ENCODE assay signal across 1 cellular context in genomic region chr17:13114601-13115024, GRCh38.
TF ChIP-seq lines count a peak whose summit lies in the region.

No MANE protein-coding gene starts in this region.

TF ChIP-seq in HepG2, 621 proteins besides CTCF, POLR2A, EP300 and RAD21 (continued from another document and continues in another):
- TF ChIP-seq, protein P1, sequence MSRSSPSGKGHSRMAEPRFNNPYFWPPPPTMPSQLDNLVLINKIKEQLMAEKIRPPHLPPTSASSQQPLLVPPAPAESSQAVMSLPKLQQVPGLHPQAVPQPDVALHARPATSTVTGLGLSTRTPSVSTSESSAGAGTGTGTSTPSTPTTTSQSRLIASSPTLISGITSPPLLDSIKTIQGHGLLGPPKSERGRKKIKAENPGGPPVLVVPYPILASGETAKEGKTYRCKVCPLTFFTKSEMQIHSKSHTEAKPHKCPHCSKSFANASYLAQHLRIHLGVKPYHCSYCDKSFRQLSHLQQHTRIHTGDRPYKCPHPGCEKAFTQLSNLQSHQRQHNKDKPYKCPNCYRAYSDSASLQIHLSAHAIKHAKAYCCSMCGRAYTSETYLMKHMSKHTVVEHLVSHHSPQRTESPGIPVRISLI (CRISPR knock-in tag; IDR thresholded peaks at IDR 0.05; ENCODE audit: borderline replicate concordance), result 0 out of 2 replicates have a peak, but pooled peaks have one; percentile 16
- no peak for TF ChIP-seq ZNF354B (CRISPR knock-in tag; IDR thresholded peaks at IDR 0.05)
- 0 out of 2 replicates have a peak, but pooled peaks have one; percentile 11 for TF ChIP-seq BHLHE40 (IDR thresholded peaks at IDR 0.05; ENCODE audit: low read length)
- TF ChIP-seq ZNF12 (CRISPR knock-in tag; IDR thresholded peaks at IDR 0.05), result 0 out of 2 replicates have a peak, but pooled peaks have one; percentile 34
- TF ChIP-seq RXRA (CRISPR knock-in tag; IDR thresholded peaks at IDR 0.05), result peak; percentile 65; the same call in 1 of the 2 replicates
- no peak for TF ChIP-seq DMAP1 (CRISPR knock-in tag; IDR thresholded peaks at IDR 0.05)
- no peak for TF ChIP-seq ZNF563 (CRISPR knock-in tag; IDR thresholded peaks at IDR 0.05)
- TF ChIP-seq MXI1 (IDR thresholded peaks at IDR 0.05; ENCODE audit: borderline replicate concordance, low read depth, low read length), result no peak
- TF ChIP-seq HMG20A (CRISPR knock-in tag; IDR thresholded peaks at IDR 0.05; ENCODE audit: borderline replicate concordance), result no peak
- no peak for TF ChIP-seq REL (CRISPR knock-in tag; conservative IDR thresholded peaks at IDR 0.05)
- no peak for TF ChIP-seq FOSL1 (CRISPR knock-in tag; IDR thresholded peaks at IDR 0.05; ENCODE audit: borderline replicate concordance)
- TF ChIP-seq ARID5B (CRISPR knock-in tag; IDR thresholded peaks at IDR 0.05), result no peak
- no peak for TF ChIP-seq PHB2 (IDR thresholded peaks at IDR 0.05; ENCODE audit: partially characterized antibody)
- TF ChIP-seq, protein P2, sequence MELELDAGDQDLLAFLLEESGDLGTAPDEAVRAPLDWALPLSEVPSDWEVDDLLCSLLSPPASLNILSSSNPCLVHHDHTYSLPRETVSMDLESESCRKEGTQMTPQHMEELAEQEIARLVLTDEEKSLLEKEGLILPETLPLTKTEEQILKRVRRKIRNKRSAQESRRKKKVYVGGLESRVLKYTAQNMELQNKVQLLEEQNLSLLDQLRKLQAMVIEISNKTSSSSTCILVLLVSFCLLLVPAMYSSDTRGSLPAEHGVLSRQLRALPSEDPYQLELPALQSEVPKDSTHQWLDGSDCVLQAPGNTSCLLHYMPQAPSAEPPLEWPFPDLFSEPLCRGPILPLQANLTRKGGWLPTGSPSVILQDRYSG (CRISPR knock-in tag; IDR thresholded peaks at IDR 0.05), result no peak
- no peak for TF ChIP-seq NFE2L2 (IDR thresholded peaks at IDR 0.05; ENCODE audit: low read length)
- no peak for TF ChIP-seq STAT6 (CRISPR knock-in tag; IDR thresholded peaks at IDR 0.05; ENCODE audit: borderline replicate concordance)
- TF ChIP-seq PHF21A (CRISPR knock-in tag; IDR thresholded peaks at IDR 0.05), result no peak
- TF ChIP-seq, protein P3, sequence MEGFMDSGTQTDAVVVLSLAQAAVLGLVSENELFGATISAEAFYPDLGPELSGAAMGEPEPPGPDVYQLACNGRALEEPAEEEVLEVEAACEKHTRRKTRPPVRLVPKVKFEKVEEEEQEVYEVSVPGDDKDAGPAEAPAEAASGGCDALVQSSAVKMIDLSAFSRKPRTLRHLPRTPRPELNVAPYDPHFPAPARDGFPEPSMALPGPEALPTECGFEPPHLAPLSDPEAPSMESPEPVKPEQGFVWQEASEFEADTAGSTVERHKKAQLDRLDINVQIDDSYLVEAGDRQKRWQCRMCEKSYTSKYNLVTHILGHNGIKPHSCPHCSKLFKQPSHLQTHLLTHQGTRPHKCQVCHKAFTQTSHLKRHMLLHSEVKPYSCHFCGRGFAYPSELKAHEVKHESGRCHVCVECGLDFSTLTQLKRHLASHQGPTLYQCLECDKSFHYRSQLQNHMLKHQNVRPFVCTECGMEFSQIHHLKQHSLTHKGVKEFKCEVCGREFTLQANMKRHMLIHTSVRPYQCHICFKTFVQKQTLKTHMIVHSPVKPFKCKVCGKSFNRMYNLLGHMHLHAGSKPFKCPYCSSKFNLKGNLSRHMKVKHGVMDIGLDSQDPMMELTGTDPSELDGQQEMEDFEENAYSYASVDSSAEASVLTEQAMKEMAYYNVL (CRISPR knock-in tag; IDR thresholded peaks at IDR 0.05; ENCODE audit: borderline replicate concordance), result no peak
- TF ChIP-seq ZNF383 (CRISPR knock-in tag; IDR thresholded peaks at IDR 0.05; ENCODE audit: borderline replicate concordance), result no peak
- no peak for TF ChIP-seq NPAS2 (CRISPR knock-in tag; IDR thresholded peaks at IDR 0.05; ENCODE audit: borderline replicate concordance)
- no peak for TF ChIP-seq ZNF24 (IDR thresholded peaks at IDR 0.05)
- TF ChIP-seq ZKSCAN5 (CRISPR knock-in tag; IDR thresholded peaks at IDR 0.05), result no peak
- TF ChIP-seq ZNF337 (CRISPR knock-in tag; IDR thresholded peaks at IDR 0.05; ENCODE audit: borderline replicate concordance, low read depth), result no peak
- TF ChIP-seq ZNF614 (CRISPR knock-in tag; IDR thresholded peaks at IDR 0.05; ENCODE audit: borderline replicate concordance), result no peak
- no peak for TF ChIP-seq ZSCAN20 (CRISPR knock-in tag; IDR thresholded peaks at IDR 0.05; ENCODE audit: borderline replicate concordance)
- peak; percentile 92 for TF ChIP-seq XRCC5 (optimal IDR thresholded peaks at IDR 0.05; ENCODE audit: low read length)
- TF ChIP-seq ETV5 (CRISPR knock-in tag; IDR thresholded peaks at IDR 0.05; ENCODE audit: borderline replicate concordance), result peak; percentile 42; the same call in 1 of the 2 replicates
- no peak for TF ChIP-seq MTERF4 (CRISPR knock-in tag; IDR thresholded peaks at IDR 0.05)
- TF ChIP-seq ZNF260 (CRISPR knock-in tag; IDR thresholded peaks at IDR 0.05; ENCODE audit: borderline replicate concordance, low read depth), result no peak
- TF ChIP-seq, protein P4, sequence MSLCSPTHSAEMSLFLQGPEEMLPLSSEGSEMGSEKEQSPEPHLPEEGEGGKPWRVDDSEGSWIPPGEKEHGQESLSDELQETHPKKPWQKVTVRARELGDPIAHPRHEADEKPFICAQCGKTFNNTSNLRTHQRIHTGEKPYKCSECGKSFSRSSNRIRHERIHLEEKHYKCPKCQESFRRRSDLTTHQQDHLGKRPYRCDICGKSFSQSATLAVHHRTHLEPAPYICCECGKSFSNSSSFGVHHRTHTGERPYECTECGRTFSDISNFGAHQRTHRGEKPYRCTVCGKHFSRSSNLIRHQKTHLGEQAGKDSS (CRISPR knock-in tag; IDR thresholded peaks at IDR 0.05; ENCODE audit: borderline replicate concordance, low read depth), result 0 out of 2 replicates have a peak, but pooled peaks have one; percentile 40
- no peak for TF ChIP-seq TCF7 (IDR thresholded peaks at IDR 0.05; ENCODE audit: low read depth)
- TF ChIP-seq PRDM15 (CRISPR knock-in tag; IDR thresholded peaks at IDR 0.05), result no peak
- TF ChIP-seq ATAD3A (CRISPR knock-in tag; IDR thresholded peaks at IDR 0.05), result no peak
- no peak for TF ChIP-seq ZNF232 (CRISPR knock-in tag; IDR thresholded peaks at IDR 0.05; ENCODE audit: borderline replicate concordance)
- no peak for TF ChIP-seq PATZ1 (CRISPR knock-in tag; IDR thresholded peaks at IDR 0.05)
- TF ChIP-seq RBAK (CRISPR knock-in tag; IDR thresholded peaks at IDR 0.05), result no peak
- 0 out of 2 replicates have a peak, but pooled peaks have one; percentile 54 for TF ChIP-seq ZFP91 (CRISPR knock-in tag; IDR thresholded peaks at IDR 0.05; ENCODE audit: borderline replicate concordance)
- no peak for TF ChIP-seq CCDC6 (CRISPR knock-in tag; IDR thresholded peaks at IDR 0.05)
- TF ChIP-seq ARHGAP35 (CRISPR knock-in tag; IDR thresholded peaks at IDR 0.05; ENCODE audit: borderline replicate concordance), result no peak
- TF ChIP-seq ZBTB1 (CRISPR knock-in tag; IDR thresholded peaks at IDR 0.05; ENCODE audit: borderline replicate concordance), result no peak
